In the genomic region with DNA sequence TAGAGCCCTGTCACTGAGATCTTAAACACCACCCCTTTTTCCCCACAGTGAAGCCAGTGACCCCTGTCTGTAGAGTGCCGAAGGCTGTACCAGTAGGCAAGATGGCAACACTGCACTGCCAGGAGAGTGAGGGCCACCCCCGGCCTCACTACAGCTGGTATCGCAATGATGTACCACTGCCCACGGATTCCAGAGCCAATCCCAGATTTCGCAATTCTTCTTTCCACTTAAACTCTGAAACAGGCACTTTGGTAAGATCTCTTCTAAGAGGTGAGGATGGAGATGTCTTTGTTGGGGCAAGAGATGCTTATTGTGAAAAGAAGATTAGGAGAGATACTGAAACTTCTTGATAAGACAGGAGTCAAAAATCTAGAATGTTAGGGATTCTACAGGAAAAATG, we compare ENCODE assay signal across 17 cellular contexts.
"Had no signal": no experiment of that assay in that cellular context is flagged by ENCODE, and none has a peak within 500 bp of the region (broad histone marks: within the 10 kb centered on the region; RNA-seq: fewer than 3 reads in every experiment).

No MANE protein-coding gene starts in this region.

- ATAC-seq: left ventricle myocardium superior; stimulated activated naive CD8-positive, alpha-beta T cell treated with anti-CD3 and anti-CD28 coated beads, Interleukin-15, amount 100 ng/mL, for 72 hours had no signal

- H3K9me3 Mint-ChIP-seq: stimulated activated naive CD8-positive, alpha-beta T cell treated with anti-CD3 and anti-CD28 coated beads, Interleukin-15, amount 100 ng/mL, for 72 hours had no signal

- H3K27me3 ChIP-seq: esophagus squamous epithelium, right atrium auricular region, suprapubic skin, vagina had no signal

- H3K27ac ChIP-seq: esophagus squamous epithelium, right atrium auricular region, skin epidermis, suprapubic skin, vagina had no signal

- H3K27me3 Mint-ChIP-seq: dendritic cell treated with granulocyte-macrophage colony-stimulating factor and Interleukin-4, amounts not matched to agents 40 ng/mL and 50 ng/mL, for 4 days; progenitor cell of endocrine pancreas; stimulated activated naive CD8-positive, alpha-beta T cell treated with anti-CD3 and anti-CD28 coated beads, Interleukin-15, amount 100 ng/mL, for 72 hours had no signal

- H3K4me3 Mint-ChIP-seq: dendritic cell treated with granulocyte-macrophage colony-stimulating factor and Interleukin-4, amounts not matched to agents 40 ng/mL and 50 ng/mL, for 4 days; stimulated activated naive CD8-positive, alpha-beta T cell treated with anti-CD3 and anti-CD28 coated beads, Interleukin-15, amount 100 ng/mL, for 72 hours had no signal

- H3K9me3 ChIP-seq: esophagus squamous epithelium, right atrium auricular region, suprapubic skin, vagina had no signal

- H3K4me3 ChIP-seq: esophagus squamous epithelium, right atrium auricular region, skin epidermis, suprapubic skin, vagina had no signal

- H3K27ac Mint-ChIP-seq: dendritic cell treated with granulocyte-macrophage colony-stimulating factor and Interleukin-4, amounts not matched to agents 40 ng/mL and 50 ng/mL, for 4 days; progenitor cell of endocrine pancreas had no signal

- DNase-seq: activated CD4-positive, alpha-beta T cell treated with anti-CD3 and anti-CD28 coated beads for 48 hours; activated CD4-positive, CD25-positive, alpha-beta regulatory T cell; activated CD8-positive, alpha-beta memory T cell treated with anti-CD3 and anti-CD28 coated beads for 24 hours; activated CD8-positive, alpha-beta memory T cell treated with anti-CD3 and anti-CD28 coated beads, Interleukin-2, amount 50 U/mL, for 48 hours; activated gamma-delta T cell treated with Interleukin-2 at 50 U/mL for 16 hours; effector memory CD4-positive, alpha-beta T cell; esophagus squamous epithelium; left ventricle myocardium superior; stimulated activated naive CD8-positive, alpha-beta T cell treated with anti-CD3 and anti-CD28 coated beads, Interleukin-15, amount 100 ng/mL, for 72 hours; T-helper 9 cell; trophoblast cell had no signal
